In genomic region chr21:32463367-32463766, GRCh38 we compare ENCODE assay signal across 15 cellular contexts. TPM values are rescaled to one million over a fixed set of nuclear protein-coding genes. Genes with fewer than 3 reads are reported as not detected.
A peak's percentile ranks its signal among the peaks of the same experiment; 100 is the strongest.
DNase-seq lines count a peak whose midpoint lies in the region; ATAC-seq, FAIRE-seq and TF ChIP-seq lines count a peak whose summit lies in the region.
"Had no signal": no experiment of that assay in that cellular context is flagged by ENCODE, and none has a peak within 500 bp of the region (broad histone marks: within the 10 kb centered on the region; RNA-seq: fewer than 3 reads in every experiment).

No MANE protein-coding gene starts in this region.

- peaks cover 50% of the 10 kb centered on the region for H3K36me3 ChIP-seq in right atrium auricular region
- H3K36me3 ChIP-seq in kidney (ENCODE audit: control insufficient read depth in 1 of 2, insufficient read depth in 2 of 2, low read length in 2 of 2): peaks cover 0 to 13% of the 10 kb centered on the region in 2 donors
- H3K36me3 ChIP-seq in aorta (ENCODE audit: control insufficient read depth in 1 of 2, insufficient read depth in 2 of 2, low read length in 1 of 2): peaks cover 0 to 7% of the 10 kb centered on the region in 2 donors

- H3K4me3 ChIP-seq in right atrium auricular region (no peak overlapping the region), kidney (ENCODE audit: low read length in 2 of 2) (no peak overlapping the region), aorta (ENCODE audit: low read length in 2 of 2) (no peak overlapping the region)
- H3K4me3 ChIP-seq: GM23338 had no signal

- H3K4me1 ChIP-seq in right atrium auricular region (peaks cover 0 to 13% of the 10 kb centered on the region in 2 donors), kidney (ENCODE audit: control insufficient read depth in 1 of 2, insufficient read depth in 1 of 2, low read depth in 1 of 2, low read length in 2 of 2) (peaks cover 0 to 2% of the 10 kb centered on the region in 2 donors), aorta (ENCODE audit: control insufficient read depth in 1 of 2, insufficient read depth in 2 of 2, low read length in 2 of 2) (peaks cover 0 to 5% of the 10 kb centered on the region in 2 donors)

- intact Hi-C loops in Right ventricle myocardium superior (cut with DNase I): no loop called here
- intact Hi-C loops in kidney (cut with DNase I): no loop called here
- intact Hi-C loops in aorta (cut with DNase I): loop anchor here (5.0 kb wide), 2 partner anchors 34 to 51 kb away; partner anchors contain the start of gene EVA1C (in 2 of the 2)

- no peak for ATAC-seq in Right ventricle myocardium superior (ENCODE audit: poor library complexity)
- peak; percentile 55 for ATAC-seq in aorta (ENCODE audit: low FRiP score)
- ATAC-seq: activated CD4-positive, CD25-positive, alpha-beta regulatory T cell treated with anti-CD3 and anti-CD28 coated beads, Interleukin-2, amount 50 U/mL, for 24 hours; GM23338 had no signal

- no peak for TF ChIP-seq CTCF in right atrium auricular region (IDR thresholded peaks at IDR 0.05)
- TF ChIP-seq CTCF in kidney (IDR thresholded peaks at IDR 0.05; ENCODE audit: borderline replicate concordance, extremely low read depth, insufficient read depth): no peak

- H3K27me3 ChIP-seq in right atrium auricular region: no peaks in the 10 kb centered on the region
- no peaks in the 10 kb centered on the region for H3K27me3 ChIP-seq in aorta (ENCODE audit: control insufficient read depth in 1 of 2, insufficient read depth in 2 of 2, low read length in 1 of 2)

- no peak overlapping the region for H3K9ac ChIP-seq in kidney (ENCODE audit: low read length in 2 of 2)

- WGBS in aorta, 2 donors: 18 to 19% methylated on average over 7 of the region's 7 CpGs

- H3K27ac ChIP-seq in right atrium auricular region (peak overlapping the region; percentile 67 to 68), kidney (ENCODE audit: low read depth in 2 of 2, low read length in 2 of 2) (peak overlapping the region in 1 of 2 donors; percentile 8), aorta (ENCODE audit: low read depth in 1 of 2, low read length in 2 of 2) (peak overlapping the region; percentile 51 to 90)

- no peak for FAIRE-seq in kidney (lab: Jason Lieb, UNC)

- DNase-seq in right atrium auricular region (ENCODE audit: low spot score): peak; percentile 65
- no peak for DNase-seq in Right ventricle myocardium superior
- peak; percentile 90 for DNase-seq in astrocyte of the hippocampus (ENCODE audit: low read depth, low spot score)
- peak; percentile 64 for DNase-seq in kidney
- DNase-seq in aorta: peak in 1 of 2 donors; percentile 71
- DNase-seq in activated T-cell treated with anti-CD3 and anti-CD28 coated beads, Interleukin-2, amount 50 U/mL, for 1 hour: no peak
- DNase-seq in nucleus accumbens (lab: John Stamatoyannopoulos, UW): no peak
- no peak for DNase-seq in NCI-H1694 (lab: John Stamatoyannopoulos, UW)
- DNase-seq: MM.1S; naive B cell; NCI-H446; SHP77; stimulated activated CD8-positive, alpha-beta memory T cell treated with anti-CD3 and anti-CD28 coated beads, Interleukin-4, amount 100 ng/mL, for 48 hours had no signal

- H3K9me3 ChIP-seq in right atrium auricular region: no peaks in the 10 kb centered on the region
- no peaks in the 10 kb centered on the region for H3K9me3 ChIP-seq in kidney (ENCODE audit: control insufficient read depth in 1 of 2, low read length in 2 of 2)
- H3K9me3 ChIP-seq in aorta (ENCODE audit: control insufficient read depth, low read length): no peaks in the 10 kb centered on the region

RNA-seq across cellular contexts. Expression of gene EVA1C, which starts 50.9 kb away (rescaled TPM):
- total RNA-seq in right atrium auricular region (10 to 100 TPM; 25.5 to 45.9 TPM), Right ventricle myocardium superior (12.9 TPM), kidney (63.4 TPM), aorta (10 to 100 TPM; 48.6 to 72.6 TPM)
- polyA plus RNA-seq in kidney (ENCODE audit: insufficient read depth, low read depth, low replicate concordance) (13.8 TPM), aorta (100 to 1,000 TPM in 1 of 2 donors, 10 to 100 TPM in 1; 40.9 to 105 TPM)

Comparison
In these comparisons a context has a peak if more than half of its experiments do, and no peak if none do; other contexts are left out.
1. DNase-seq: peak in right atrium auricular region (single experiment), astrocyte of the hippocampus (single experiment) and kidney (single experiment); none in Right ventricle myocardium superior (single experiment), activated T-cell treated with anti-CD3 and anti-CD28 coated beads, Interleukin-2, amount 50 U/mL, for 1 hour (single experiment), nucleus accumbens (0 of 56) and NCI-H1694 (single experiment).
2. intact Hi-C loops: an anchor here in aorta (5.0 kb wide); none called in Right ventricle myocardium superior and kidney.